In genomic region chr2:39370101-39370500, GRCh38 we compare ENCODE assay signal across 20 cellular contexts.
DNase-seq lines count a peak whose midpoint lies in the region; FAIRE-seq and TF ChIP-seq lines count a peak whose summit lies in the region.
"Had no signal": no experiment of that assay in that cellular context is flagged by ENCODE, and none has a peak within 500 bp of the region (broad histone marks: within the 10 kb centered on the region; RNA-seq: fewer than 3 reads in every experiment).

No MANE protein-coding gene starts in this region.

- no peak overlapping the region for H3K27ac ChIP-seq in GM23248
- peak overlapping the region; percentile 6 for H3K27ac ChIP-seq in astrocyte (ENCODE audit: low read depth, low read length)
- H3K27ac ChIP-seq: A549, SJSA1 had no signal

- H2AFZ ChIP-seq in GM23248 (no peak overlapping the region), astrocyte (ENCODE audit: low read depth, low read length) (no peak overlapping the region)

- H3K4me3 ChIP-seq in GM23248 (no peak overlapping the region), astrocyte (ENCODE audit: insufficient read depth, low read depth, low read length) (no peak overlapping the region)
- H3K4me3 ChIP-seq: A549, GM12878, SJSA1 had no signal

- TF ChIP-seq CTCF in astrocyte (IDR thresholded peaks at IDR 0.05; ENCODE audit: insufficient read depth, low read depth, low read length) (no peak), chondrocyte (IDR thresholded peaks at IDR 0.05) (no peak)

- H3K27ac Mint-ChIP-seq in astrocyte (ENCODE audit: unreplicated experiment): no peak overlapping the region
- H3K27ac Mint-ChIP-seq in chondrocyte (ENCODE audit: unreplicated experiment): no peak overlapping the region
- H3K27ac Mint-ChIP-seq: CD4-positive, alpha-beta T cell had no signal

- no peaks in the 10 kb centered on the region for H4K20me1 ChIP-seq in GM23248 (ENCODE audit: insufficient read depth)
- H4K20me1 ChIP-seq in astrocyte (ENCODE audit: insufficient read depth, low read length): peaks cover 22% of the 10 kb centered on the region

- no peak for FAIRE-seq in astrocyte (lab: Jason Lieb, UNC)
- FAIRE-seq: A549, GM12878 had no signal

- 86 to 92% methylated on average over 2 of the region's 2 CpGs for WGBS in GM23248 (ENCODE audit: low coverage in 1 of 2, low lambda C conversion rate in 2 of 2, missing lambda C conversion rate in 2 of 2), 2 experiments

- no peaks in the 10 kb centered on the region for H3K9me2 ChIP-seq in GM23248 (ENCODE audit: insufficient read depth)

- H3K27me3 Mint-ChIP-seq in astrocyte (ENCODE audit: low read depth, unreplicated experiment) (no peaks in the 10 kb centered on the region), chondrocyte (ENCODE audit: low read depth) (no peaks in the 10 kb centered on the region)
- H3K27me3 Mint-ChIP-seq: CD4-positive, alpha-beta T cell had no signal

- H3K9me3 ChIP-seq in GM23248 (ENCODE audit: low read depth): no peaks in the 10 kb centered on the region
- H3K9me3 ChIP-seq in astrocyte (ENCODE audit: insufficient read depth, low read depth, low read length): no peaks in the 10 kb centered on the region
- H3K9me3 ChIP-seq: SJSA1 had no signal

- H3K79me2 ChIP-seq in GM23248 (ENCODE audit: insufficient read depth) (peaks cover 85% of the 10 kb centered on the region), astrocyte (ENCODE audit: insufficient read depth, low read length) (peaks cover 63% of the 10 kb centered on the region)

- DNase-seq in GM23248 (peak; percentile 10), M059J (ENCODE audit: low read depth) (peak; percentile 17), astrocyte (ENCODE audit: low read depth) (peak; percentile 20), kidney tubule cell (ENCODE audit: low spot score) (peak; percentile 6), middle frontal gyrus (ENCODE audit: extremely low spot score, low spot score) (no peak), chondrocyte (ENCODE audit: low spot score) (no peak)
- no peak for DNase-seq in stimulated activated CD4-positive, alpha-beta T cell treated with anti-CD3 and anti-CD28 coated beads, Interleukin-2, amount 100 ng/mL, for 48 hours
- no peak for DNase-seq in stimulated activated CD4-positive, alpha-beta T cell treated with anti-CD3 and anti-CD28 coated beads, Interleukin-2, amount 100 ng/mL, for 24 hours
- DNase-seq: CD4-positive, alpha-beta T cell; DMS153; HCEC 1CT; MV-4-11; NCI-H1417; NCI-H187; NCI-H226; NCI-H524; NCI-H82 had no signal

- in situ Hi-C loops in GM23248 (cut with MboI): no loop called here

- no peaks in the 10 kb centered on the region for H3K4me1 Mint-ChIP-seq in astrocyte (ENCODE audit: low read depth, unreplicated experiment)
- H3K4me1 Mint-ChIP-seq in chondrocyte (ENCODE audit: low read depth): no peaks in the 10 kb centered on the region

- H3K36me3 ChIP-seq in GM23248 (ENCODE audit: low read depth): no peaks in the 10 kb centered on the region; the same call in 1 of the 2 replicates
- peaks cover under 1% of the 10 kb centered on the region for H3K36me3 ChIP-seq in astrocyte (ENCODE audit: insufficient read depth, low read length)

- peaks cover 31% of the 10 kb centered on the region for H3K36me3 Mint-ChIP-seq in astrocyte (ENCODE audit: low read depth, unreplicated experiment)
- H3K36me3 Mint-ChIP-seq in chondrocyte (ENCODE audit: low read depth): peaks cover 4% of the 10 kb centered on the region

- H3K27me3 ChIP-seq in GM23248 (replicated peaks; ENCODE audit: insufficient read depth) (no peaks in the 10 kb centered on the region), astrocyte (ENCODE audit: insufficient read depth, low read length) (no peaks in the 10 kb centered on the region)
- H3K27me3 ChIP-seq: SJSA1 had no signal

- H3K4me1 ChIP-seq in GM23248 (ENCODE audit: insufficient read depth) (peaks cover 9% of the 10 kb centered on the region; the same call in 1 of the 2 replicates), astrocyte (ENCODE audit: insufficient read depth, low read length) (no peaks in the 10 kb centered on the region)
- H3K4me1 ChIP-seq: A549 had no signal

- no peak overlapping the region for H3K4me2 ChIP-seq in GM23248 (ENCODE audit: unreplicated experiment)
- no peak overlapping the region for H3K4me2 ChIP-seq in astrocyte (ENCODE audit: low read length)
- H3K4me2 ChIP-seq: A549 had no signal

- no peak overlapping the region for H3K9ac ChIP-seq in GM23248
- no peak overlapping the region for H3K9ac ChIP-seq in astrocyte (ENCODE audit: low read length)

- peaks cover under 1% of the 10 kb centered on the region for H3K9me3 Mint-ChIP-seq in astrocyte (ENCODE audit: unreplicated experiment)
- H3K9me3 Mint-ChIP-seq in chondrocyte (ENCODE audit: low read depth): peaks cover 14% of the 10 kb centered on the region

- H3K4me3 Mint-ChIP-seq in astrocyte (ENCODE audit: unreplicated experiment) (no peak overlapping the region), chondrocyte (ENCODE audit: unreplicated experiment) (no peak overlapping the region)
- H3K4me3 Mint-ChIP-seq: CD4-positive, alpha-beta T cell had no signal

- H3F3A ChIP-seq in GM23248 (ENCODE audit: insufficient read depth): no peaks in the 10 kb centered on the region

Comparison
In these comparisons a context has a peak if more than half of its experiments do, and no peak if none do; other contexts are left out.
1. DNase-seq: peak in GM23248 (single experiment), M059J (single experiment), astrocyte (single experiment) and kidney tubule cell (single experiment); none in stimulated activated CD4-positive, alpha-beta T cell treated with anti-CD3 and anti-CD28 coated beads, Interleukin-2, amount 100 ng/mL, for 48 hours (0 of 2), middle frontal gyrus (single experiment), stimulated activated CD4-positive, alpha-beta T cell treated with anti-CD3 and anti-CD28 coated beads, Interleukin-2, amount 100 ng/mL, for 24 hours (0 of 2) and chondrocyte (single experiment).